ENCODE assay signal across 10 cellular contexts in genomic region chr4:22500128-22500611, GRCh38. TPM values are rescaled to one million over a fixed set of nuclear protein-coding genes. Genes with fewer than 3 reads are reported as not detected.
DNase-seq lines count a peak whose midpoint lies in the region; ATAC-seq, FAIRE-seq and TF ChIP-seq lines count a peak whose summit lies in the region.
"Had no signal": no experiment of that assay in that cellular context is flagged by ENCODE, and none has a peak within 500 bp of the region (broad histone marks: within the 10 kb centered on the region; RNA-seq: fewer than 3 reads in every experiment).

No MANE protein-coding gene starts in this region.

- peaks cover 9% of the 10 kb centered on the region for H3F3A ChIP-seq in PC-3 (ENCODE audit: low read length, unreplicated experiment)

- no peak overlapping the region for H2BK5ac ChIP-seq in neuronal stem cell (ENCODE audit: low read length)

- DNase-seq in HepG2 (ENCODE audit: low spot score) (no peak), PC-3 (peak; percentile 88), keratinocyte (ENCODE audit: low read depth, low spot score) (no peak), upper lobe of right lung (no peak), neuronal stem cell (ENCODE audit: low spot score) (no peak), CD14-positive monocyte (ENCODE audit: low spot score) (no peak)
- DNase-seq: activated CD4-positive, alpha-beta T cell treated with anti-CD3 and anti-CD28 coated beads, Interleukin-2, amount 10 ng/mL, durations not matched to agents 7 days and 5 days; activated naive CD8-positive, alpha-beta T cell treated with anti-CD3 and anti-CD28 coated beads, Interleukin-2, amount 10 ng/mL, durations not matched to agents 7 days and 5 days had no signal

- H3K4me1 Mint-ChIP-seq in CD14-positive monocyte = no peaks in the 10 kb centered on the region
- H3K4me1 Mint-ChIP-seq: activated naive CD8-positive, alpha-beta T cell treated with anti-CD3 and anti-CD28 coated beads, Interleukin-2, amount 10 ng/mL, durations not matched to agents 7 days and 5 days had no signal

- peaks cover 0 to 8% (median 2%) of the 10 kb centered on the region in 7 donors for H3K9me3 Mint-ChIP-seq in CD14-positive monocyte
- H3K9me3 Mint-ChIP-seq: activated naive CD8-positive, alpha-beta T cell treated with anti-CD3 and anti-CD28 coated beads, Interleukin-2, amount 10 ng/mL, durations not matched to agents 7 days and 5 days had no signal

- no peak overlapping the region for H2BK120ac ChIP-seq in neuronal stem cell (ENCODE audit: low read depth, low read length)

- H4K91ac ChIP-seq in neuronal stem cell (ENCODE audit: low read depth, low read length, poor library complexity) = no peak overlapping the region

- dilution Hi-C loops in keratinocyte (cut with MboI; ENCODE audit: extremely low pct_ligation_motif_present, low sequenced_read_pairs) = no loop called here

- H3K79me2 ChIP-seq in HepG2 (ENCODE audit: insufficient read depth, low read length) (peaks cover 58% of the 10 kb centered on the region), PC-3 (ENCODE audit: low read length) (peaks cover 51% of the 10 kb centered on the region), keratinocyte (ENCODE audit: control insufficient read depth, insufficient read depth, low read length) (peaks cover 79% of the 10 kb centered on the region)

- 34% methylated on average over 8 of the region's 8 CpGs for WGBS in liver
- 82% methylated on average over 8 of the region's 8 CpGs for WGBS in HepG2 (ENCODE audit: low lambda C conversion rate)
- no CpG with 5 or more reads among the region's 8 CpGs for WGBS in neuronal stem cell (ENCODE audit: extremely low coverage in 2 of 2, insufficient read length in 2 of 2, insufficient replicate concordance in 1 of 2), 2 donors

- H2AFZ ChIP-seq in HepG2 (ENCODE audit: low read length) (no peak overlapping the region), PC-3 (ENCODE audit: low read length) (no peak overlapping the region), keratinocyte (ENCODE audit: control insufficient read depth, low read length) (no peak overlapping the region), neuronal stem cell (ENCODE audit: low read length) (no peak overlapping the region)

- H3K9ac ChIP-seq in liver (ENCODE audit: low read depth in 1 of 2, low read length in 2 of 2) = no peak overlapping the region
- no peak overlapping the region for H3K9ac ChIP-seq in HepG2 (ENCODE audit: insufficient read depth, low read depth, low read length)
- H3K9ac ChIP-seq in PC-3 (ENCODE audit: low read length) = no peak overlapping the region; the same call in 1 of the 2 replicates
- H3K9ac ChIP-seq in keratinocyte (ENCODE audit: control insufficient read depth, extremely low read depth, insufficient read depth, low read length) = peak overlapping the region; percentile 70
- no peak overlapping the region for H3K9ac ChIP-seq in neuronal stem cell (ENCODE audit: low read depth, low read length, poor library complexity)

- H3K79me1 ChIP-seq in neuronal stem cell (ENCODE audit: low read depth, low read length) = peaks cover 2% of the 10 kb centered on the region

- no peaks in the 10 kb centered on the region for H3K27me3 Mint-ChIP-seq in CD14-positive monocyte (ENCODE audit: low read depth in 3 of 3)
- H3K27me3 Mint-ChIP-seq: activated CD4-positive, alpha-beta T cell treated with anti-CD3 and anti-CD28 coated beads, Interleukin-2, amount 10 ng/mL, durations not matched to agents 7 days and 5 days; activated naive CD8-positive, alpha-beta T cell treated with anti-CD3 and anti-CD28 coated beads, Interleukin-2, amount 10 ng/mL, durations not matched to agents 7 days and 5 days had no signal

- H3K27ac ChIP-seq in liver (ENCODE audit: low read depth in 1 of 2, low read length in 2 of 2) = peak overlapping the region; percentile 21 to 51
- no peak overlapping the region for H3K27ac ChIP-seq in HepG2 (ENCODE audit: extremely low read length, insufficient read depth, low read length)
- H3K27ac ChIP-seq in PC-3 (ENCODE audit: low read length) = no peak overlapping the region
- H3K27ac ChIP-seq in keratinocyte (ENCODE audit: control insufficient read depth, insufficient read depth, low read length) = no peak overlapping the region
- H3K27ac ChIP-seq in upper lobe of right lung = peak overlapping the region; percentile 63
- H3K27ac ChIP-seq in neuronal stem cell (replicated peaks; ENCODE audit: low read length) = no peak overlapping the region

- FAIRE-seq in HepG2 (lab: Jason Lieb, UNC) = no peak
- FAIRE-seq in keratinocyte (lab: Jason Lieb, UNC) = peak; percentile 90

- H3K9me1 ChIP-seq in keratinocyte (ENCODE audit: control insufficient read depth, extremely low read depth, insufficient read depth, low read length) = no peaks in the 10 kb centered on the region

- no peaks in the 10 kb centered on the region for H3K9me2 ChIP-seq in PC-3 (replicated peaks; ENCODE audit: low read length)

- H3K4ac ChIP-seq in neuronal stem cell (ENCODE audit: low read length) = no peak overlapping the region

- no peaks in the 10 kb centered on the region for H3K36me3 Mint-ChIP-seq in CD14-positive monocyte
- H3K36me3 Mint-ChIP-seq: activated naive CD8-positive, alpha-beta T cell treated with anti-CD3 and anti-CD28 coated beads, Interleukin-2, amount 10 ng/mL, durations not matched to agents 7 days and 5 days had no signal

- H3K27me3 ChIP-seq in liver (ENCODE audit: control insufficient read depth in 4 of 4, insufficient read depth in 4 of 4, low read length in 3 of 4) = no peaks in the 10 kb centered on the region
- H3K27me3 ChIP-seq in HepG2 (ENCODE audit: control insufficient read depth in 1 of 2, insufficient read depth in 2 of 2, low read length in 2 of 2) = no peaks in the 10 kb centered on the region
- H3K27me3 ChIP-seq in PC-3 (ENCODE audit: low read length) = no peaks in the 10 kb centered on the region
- no peaks in the 10 kb centered on the region for H3K27me3 ChIP-seq in keratinocyte (ENCODE audit: control insufficient read depth, extremely low read depth, insufficient read depth, low read length)
- H3K27me3 ChIP-seq in upper lobe of right lung = no peaks in the 10 kb centered on the region
- no peaks in the 10 kb centered on the region for H3K27me3 ChIP-seq in neuronal stem cell (ENCODE audit: control insufficient read depth in 3 of 3, insufficient read depth in 3 of 3, low read depth in 1 of 3, low read length in 3 of 3)

- H3K36me3 ChIP-seq in liver (ENCODE audit: control insufficient read depth in 4 of 4, insufficient read depth in 3 of 4, low read depth in 1 of 4, low read length in 3 of 4) (no peaks in the 10 kb centered on the region), HepG2 (replicated peaks in 1 of 2; ENCODE audit: control insufficient read depth in 1 of 2, insufficient read depth in 2 of 2, low read length in 2 of 2) (no peaks in the 10 kb centered on the region), PC-3 (ENCODE audit: low read depth, low read length) (no peaks in the 10 kb centered on the region), keratinocyte (ENCODE audit: control insufficient read depth in 2 of 2, extremely low read depth in 1 of 2, insufficient read depth in 2 of 2, low read length in 2 of 2) (no peaks in the 10 kb centered on the region), upper lobe of right lung (no peaks in the 10 kb centered on the region), neuronal stem cell (replicated peaks in 1 of 2; ENCODE audit: control insufficient read depth in 2 of 2, insufficient read depth in 2 of 2, low read length in 2 of 2) (peaks cover 0 to 3% of the 10 kb centered on the region in 2 donors)

- H3K4me2 ChIP-seq in HepG2 (ENCODE audit: low read depth, low read length) = no peak overlapping the region
- H3K4me2 ChIP-seq in PC-3 (ENCODE audit: low read length) = no peak overlapping the region; the same call in 1 of the 2 replicates
- no peak overlapping the region for H3K4me2 ChIP-seq in keratinocyte (ENCODE audit: control insufficient read depth, extremely low read depth, insufficient read depth, low read depth, low read length)
- H3K4me2 ChIP-seq in neuronal stem cell (ENCODE audit: insufficient read depth, low read length, poor library complexity, severe bottlenecking) = no peak overlapping the region

- H2BK15ac ChIP-seq in neuronal stem cell (ENCODE audit: low read length) = no peak overlapping the region

- TF ChIP-seq RAD21 in liver (IDR thresholded peaks at IDR 0.05) (no peak), HepG2 (CRISPR knock-in tag; IDR thresholded peaks at IDR 0.05) (no peak)

- no peak for ATAC-seq in HepG2
- peak; percentile 62 for ATAC-seq in PC-3
- peak; percentile 82 for ATAC-seq in upper lobe of right lung
- ATAC-seq in HG02973 (IDR thresholded peaks at IDR 0.05; ENCODE audit: unreplicated experiment) = no peak

- H3K23ac ChIP-seq in neuronal stem cell (ENCODE audit: low read depth, low read length, poor library complexity) = no peak overlapping the region

- H3K18ac ChIP-seq in neuronal stem cell (ENCODE audit: low read length) = no peak overlapping the region

- H3K9me3 ChIP-seq in liver (ENCODE audit: control insufficient read depth in 4 of 4, low read length in 3 of 4) (no peaks in the 10 kb centered on the region), HepG2 (ENCODE audit: low read length) (no peaks in the 10 kb centered on the region), PC-3 (ENCODE audit: low read length) (no peaks in the 10 kb centered on the region), keratinocyte (ENCODE audit: control insufficient read depth, low read depth, low read length) (no peaks in the 10 kb centered on the region), upper lobe of right lung (no peaks in the 10 kb centered on the region), neuronal stem cell (replicated peaks in 1 of 2; ENCODE audit: control insufficient read depth in 2 of 2, insufficient read depth in 1 of 2, low read depth in 1 of 2, low read length in 2 of 2) (peaks cover 0 to 6% of the 10 kb centered on the region in 2 donors)

- TF ChIP-seq CTCF in liver (IDR thresholded peaks at IDR 0.05; ENCODE audit: low read depth, low read length, missing input control) (no peak), HepG2 (CRISPR knock-in tag; IDR thresholded peaks at IDR 0.05) (no peak), PC-3 (conservative IDR thresholded peaks at IDR 0.05; ENCODE audit: low read depth, low read length) (no peak), keratinocyte (optimal IDR thresholded peaks at IDR 0.05 in 1 of 3, IDR thresholded peaks at IDR 0.05 in 1 of 3, conservative IDR thresholded peaks at IDR 0.05 in 1 of 3; ENCODE audit: extremely low read depth in 1 of 3, insufficient read depth in 2 of 3, low read length in 3 of 3) (no peak), upper lobe of right lung (IDR thresholded peaks at IDR 0.05) (no peak), CD14-positive monocyte (IDR thresholded peaks at IDR 0.05) (no peak)

- TF ChIP-seq POLR2A in HepG2 (IDR thresholded peaks at IDR 0.05; ENCODE audit: insufficient read depth in 1 of 2, low read depth in 2 of 2, low read length in 2 of 2) = no peak

- POLR2A ChIA-PET in HepG2 (lab: Yijun Ruan, JAX) (interaction anchor here (1.0 kb wide), 1 partner anchor 15 kb away, joined by 3 read pairs; no protein-coding TSS in a partner anchor), PC-3 (lab: Charles Lee; ENCODE audit: unreplicated experiment) (interaction anchor here (0.6 kb wide), 1 partner anchor 15 kb away, joined by 6 read pairs; no protein-coding TSS in a partner anchor)

- H3K27ac Mint-ChIP-seq in CD14-positive monocyte = no peak overlapping the region
- H3K27ac Mint-ChIP-seq: activated CD4-positive, alpha-beta T cell treated with anti-CD3 and anti-CD28 coated beads, Interleukin-2, amount 10 ng/mL, durations not matched to agents 7 days and 5 days; activated naive CD8-positive, alpha-beta T cell treated with anti-CD3 and anti-CD28 coated beads, Interleukin-2, amount 10 ng/mL, durations not matched to agents 7 days and 5 days had no signal

- H2BK12ac ChIP-seq in neuronal stem cell (ENCODE audit: low read length) = no peak overlapping the region

- intact Hi-C loops in HepG2 (cut with micrococcal nuclease; ENCODE audit: unreplicated experiment) = no loop called here
- intact Hi-C loops in PC-3 (cut with micrococcal nuclease) = loop anchor here (5.0 kb wide), 1 partner anchor 83 kb away; no protein-coding TSS in a partner anchor
- intact Hi-C loops in upper lobe of right lung (cut with DNase I) = no loop called here
- intact Hi-C loops in CD14-positive monocyte (cut with micrococcal nuclease) = no loop called here

- H3K4me3 Mint-ChIP-seq in CD14-positive monocyte = no peak overlapping the region
- H3K4me3 Mint-ChIP-seq: activated CD4-positive, alpha-beta T cell treated with anti-CD3 and anti-CD28 coated beads, Interleukin-2, amount 10 ng/mL, durations not matched to agents 7 days and 5 days; activated naive CD8-positive, alpha-beta T cell treated with anti-CD3 and anti-CD28 coated beads, Interleukin-2, amount 10 ng/mL, durations not matched to agents 7 days and 5 days had no signal

- in situ Hi-C loops in HepG2 (cut with HindIII; ENCODE audit: extremely low pct_ligation_motif_present, low pct_unique_long_range_greater_than_20kb) = no loop called here

- no peak overlapping the region for H4K8ac ChIP-seq in neuronal stem cell (ENCODE audit: low read depth, low read length)

- no peak overlapping the region for H2AK5ac ChIP-seq in neuronal stem cell (ENCODE audit: low read depth, low read length)

- no peak overlapping the region for H3K14ac ChIP-seq in neuronal stem cell (ENCODE audit: low read length)

- H4K20me1 ChIP-seq in HepG2 (ENCODE audit: insufficient read depth, low read length) (peaks cover 6% of the 10 kb centered on the region), PC-3 (ENCODE audit: low read length) (peaks cover 17% of the 10 kb centered on the region; the same call in 1 of the 2 replicates), keratinocyte (ENCODE audit: control insufficient read depth, extremely low read depth, insufficient read depth, low read length) (no peaks in the 10 kb centered on the region)

- BruUV-seq in HepG2 (replicated peaks; lab: Mats Ljungman, UMichigan) (no TSS peak), PC-3 (replicated peaks; lab: Mats Ljungman, UMichigan) (no TSS peak)

- H3K4me3 ChIP-seq in liver (ENCODE audit: low read depth in 1 of 3, low read length in 3 of 3) (no peak overlapping the region), HepG2 (replicated peaks in 1 of 3; ENCODE audit: insufficient read depth in 1 of 3, low read depth in 2 of 3, low read length in 3 of 3) (no peak overlapping the region), PC-3 (ENCODE audit: low read length) (peak overlapping the region; percentile 61; the same call in 1 of the 2 replicates), keratinocyte (ENCODE audit: control insufficient read depth in 2 of 3, extremely low read depth in 1 of 3, insufficient read depth in 2 of 3, low read depth in 1 of 3, low read length in 3 of 3) (no peak overlapping the region), upper lobe of right lung (no peak overlapping the region), neuronal stem cell (ENCODE audit: low read length in 2 of 2) (no peak overlapping the region)

- peaks cover 3 to 30% (median 10%) of the 10 kb centered on the region in 4 donors for H3K4me1 ChIP-seq in liver (ENCODE audit: control insufficient read depth in 4 of 4, insufficient read depth in 4 of 4, low read length in 3 of 4)
- peaks cover 21% of the 10 kb centered on the region for H3K4me1 ChIP-seq in HepG2 (ENCODE audit: insufficient read depth, low read length)
- peaks cover 22% of the 10 kb centered on the region for H3K4me1 ChIP-seq in PC-3 (ENCODE audit: insufficient read depth, low read length)
- H3K4me1 ChIP-seq in keratinocyte (ENCODE audit: control insufficient read depth, extremely low read depth, insufficient read depth, low read length) = peaks cover 58% of the 10 kb centered on the region
- H3K4me1 ChIP-seq in upper lobe of right lung = peaks cover 29% of the 10 kb centered on the region
- peaks cover 7 to 11% of the 10 kb centered on the region in 2 donors for H3K4me1 ChIP-seq in neuronal stem cell (ENCODE audit: control insufficient read depth in 2 of 2, insufficient read depth in 1 of 2, low read depth in 1 of 2, low read length in 2 of 2)

- no peak for TF ChIP-seq EP300 in HepG2 (IDR thresholded peaks at IDR 0.05; ENCODE audit: low read depth in 2 of 2, low read length in 2 of 2)
- no peak for TF ChIP-seq EP300 in HepG2 (CRISPR knock-in tag; IDR thresholded peaks at IDR 0.05; ENCODE audit: borderline replicate concordance)

- CTCF ChIA-PET in HepG2 (lab: Yijun Ruan, JAX; ENCODE audit: low intra/inter-chr PET ratio, low total read pairs) (no interaction called here), PC-3 (lab: Charles Lee) (no interaction called here)

RNA-seq across cellular contexts. Expression of gene ADGRA3, which starts 15.7 kb away (rescaled TPM):
- total RNA-seq in liver = 100 to 1,000 TPM in 1 of 2 donors, 10 to 100 TPM in 1; 15.2 to 239 TPM
- polyA plus RNA-seq in liver = 10 to 100 TPM; 26.7 to 38.5 TPM
- total RNA-seq in HepG2 (2016; rRNA removed; fragmentation: Illumina TruSeq; extraction: Trizol) = 29.6 and 40.8 TPM in 2 replicates
- 22.0 and 26.3 TPM in 2 replicates for total RNA-seq in HepG2 (2016; cell fraction: cytosol; rRNA removed; fragmentation: Illumina TruSeq; extraction: Trizol; ENCODE audit: low read depth)
- total RNA-seq in HepG2 (2016; cell fraction: insoluble cytoplasmic fraction; rRNA removed; fragmentation: Illumina TruSeq; extraction: Trizol) = 28.7 and 37.1 TPM in 2 replicates
- 28.2 and 31.1 TPM in 2 replicates for total RNA-seq in HepG2 (2016; cell fraction: membrane; rRNA removed; fragmentation: Illumina TruSeq; extraction: Trizol)
- total RNA-seq in HepG2 (2016; cell fraction: nucleus; rRNA removed; fragmentation: Illumina TruSeq; extraction: Trizol) = 90.9 and 93.4 TPM in 2 replicates
- 32.2 and 34.8 TPM in 2 replicates for polyA plus RNA-seq in HepG2 (2011; rRNA removed)
- 17.7 and 29.2 TPM in 2 replicates for polyA plus RNA-seq in HepG2 (2011; cell fraction: cytosol; rRNA removed)
- 41.4 and 54.6 TPM in 2 replicates for polyA plus RNA-seq in HepG2 (2011; cell fraction: nucleus; rRNA removed)
- polyA plus RNA-seq in HepG2 (2012) = 38.8 and 45.2 TPM in 2 replicates
- polyA plus RNA-seq in HepG2 (2016; cell fraction: cytosol; fragmentation: Illumina TruSeq; extraction: Trizol; ENCODE audit: low read depth) = 4.8 TPM in 2 replicates
- 26.1 and 28.8 TPM in 2 replicates for polyA plus RNA-seq in HepG2 (2016; cell fraction: insoluble cytoplasmic fraction; fragmentation: Illumina TruSeq; extraction: Trizol; ENCODE audit: low read depth)
- polyA plus RNA-seq in HepG2 (2016; cell fraction: membrane; fragmentation: Illumina TruSeq; extraction: Trizol; ENCODE audit: low read depth) = 13.9 and 15.0 TPM in 2 replicates
- 95.4 and 101 TPM in 2 replicates for polyA plus RNA-seq in HepG2 (2016; cell fraction: nucleus; fragmentation: Illumina TruSeq; extraction: Trizol; ENCODE audit: insufficient read depth, low read depth)
- 50.6 and 153 TPM in 2 replicates for polyA minus RNA-seq in HepG2 (2011; rRNA and poly(A)+ RNA removed; ENCODE audit: low replicate concordance)
- polyA minus RNA-seq in HepG2 (2011; cell fraction: cytosol; rRNA and poly(A)+ RNA removed) = 26.8 and 33.5 TPM in 2 replicates
- polyA minus RNA-seq in HepG2 (2011; cell fraction: nucleus; rRNA and poly(A)+ RNA removed) = 180 and 197 TPM in 2 replicates
- 29.0 and 35.7 TPM in 2 replicates for total RNA-seq in PC-3 (2014; rRNA removed)
- 35.1 to 38.7 TPM (median 36.4 TPM) in 3 replicates for polyA plus RNA-seq in keratinocyte
- polyA plus RNA-seq in keratinocyte (2011; ENCODE audit: low read depth) = 17.7 TPM
- polyA plus RNA-seq in keratinocyte (2011; cell fraction: cytosol; rRNA removed) = 15.6 and 24.3 TPM in 2 replicates
- 61.9 and 72.5 TPM in 2 replicates for polyA plus RNA-seq in keratinocyte (2011; cell fraction: nucleus; rRNA removed)
- polyA plus RNA-seq in keratinocyte (2012; ENCODE audit: low replicate concordance) = 23.1 and 30.2 TPM in 2 replicates
- polyA minus RNA-seq in keratinocyte = 55.7 to 129 TPM (median 90.1 TPM) in 3 replicates
- polyA minus RNA-seq in keratinocyte (2011; cell fraction: cytosol; rRNA and poly(A)+ RNA removed) = 31.3 TPM
- 75.0 and 117 TPM in 2 replicates for polyA minus RNA-seq in keratinocyte (2011; cell fraction: nucleus; rRNA and poly(A)+ RNA removed)
- 18.5 TPM for total RNA-seq in upper lobe of right lung
- polyA plus RNA-seq in neuronal stem cell (2013, experiment 1 of 2) = 44.4 TPM
- 45.4 TPM for polyA plus RNA-seq in neuronal stem cell (2013, experiment 2 of 2)
- not detected for polyA plus RNA-seq in CD14-positive monocyte

Comparison
In these comparisons a context has a peak if more than half of its experiments do, and no peak if none do; other contexts are left out.
1. H3K27ac ChIP-seq: peak in liver (2 of 2) and upper lobe of right lung (single experiment); none in HepG2 (single experiment), PC-3 (single experiment), keratinocyte (single experiment) and neuronal stem cell (single experiment).
2. ATAC-seq: peak in PC-3 (single experiment) and upper lobe of right lung (single experiment); none in HepG2 (single experiment) and HG02973 (single experiment).